In genomic region chr15:56913241-56913640, GRCh38 we compare ENCODE assay signal across 15 cellular contexts.
"Had no signal": no experiment of that assay in that cellular context is flagged by ENCODE, and none has a peak within 500 bp of the region (broad histone marks: within the 10 kb centered on the region; RNA-seq: fewer than 3 reads in every experiment).

No MANE protein-coding gene starts in this region.

- H3K27me3 ChIP-seq: upper lobe of left lung had no signal

- H3K4me3 Mint-ChIP-seq: activated CD8-positive, alpha-beta T cell treated with anti-CD3 and anti-CD28 coated beads for 36 hours; activated T-helper 1 cell treated with anti-CD3 and anti-CD28 coated beads, Interleukin-12 subunit alpha, Interleukin-12 subunit beta, Interleukin-2, Interleukin-4 antibody, amounts not matched to agents 30 ng/mL and 10 ng/mL and 1 ng/mL, durations not matched to agents 14 hours and 24 hours and 36 hours; endodermal cell; natural killer cell had no signal

- H3K27ac Mint-ChIP-seq: activated CD8-positive, alpha-beta T cell treated with anti-CD3 and anti-CD28 coated beads for 36 hours; activated T-helper 1 cell treated with anti-CD3 and anti-CD28 coated beads, Interleukin-12 subunit alpha, Interleukin-12 subunit beta, Interleukin-2, Interleukin-4 antibody, amounts not matched to agents 30 ng/mL and 10 ng/mL and 1 ng/mL, durations not matched to agents 14 hours and 24 hours and 36 hours; endodermal cell; natural killer cell had no signal

- H3K27ac ChIP-seq: upper lobe of left lung had no signal

- H3K36me3 ChIP-seq: upper lobe of left lung had no signal

- H3K36me3 Mint-ChIP-seq: natural killer cell had no signal

- H3K9me3 Mint-ChIP-seq: activated CD8-positive, alpha-beta T cell treated with anti-CD3 and anti-CD28 coated beads for 36 hours; activated T-helper 1 cell treated with anti-CD3 and anti-CD28 coated beads, Interleukin-12 subunit alpha, Interleukin-12 subunit beta, Interleukin-2, Interleukin-4 antibody, amounts not matched to agents 30 ng/mL and 10 ng/mL and 1 ng/mL, durations not matched to agents 14 hours and 24 hours and 36 hours; natural killer cell had no signal

- H3K27me3 Mint-ChIP-seq: activated CD8-positive, alpha-beta T cell treated with anti-CD3 and anti-CD28 coated beads for 36 hours had no signal

- ATAC-seq: activated CD8-positive, alpha-beta T cell treated with anti-CD3 and anti-CD28 coated beads for 36 hours; left cardiac atrium; natural killer cell had no signal

- H3K9me3 ChIP-seq: upper lobe of left lung had no signal

- H3K4me3 ChIP-seq: upper lobe of left lung had no signal

- DNase-seq: activated CD4-positive, alpha-beta T cell treated with anti-CD3 and anti-CD28 coated beads for 4 hours; activated CD8-positive, alpha-beta memory T cell treated with anti-CD3 and anti-CD28 coated beads, Interleukin-2, amount 50 U/mL, for 4 hours; activated CD8-positive, alpha-beta T cell treated with anti-CD3 and anti-CD28 coated beads for 36 hours; activated naive CD4-positive, alpha-beta T cell; central memory CD4-positive, alpha-beta T cell; endodermal cell; foreskin fibroblast; glutamatergic neuron; left cardiac atrium; mammary epithelial cell; natural killer cell; stimulated activated CD4-positive, alpha-beta T cell treated with anti-CD3 and anti-CD28 coated beads, Interleukin-2, amount 100 ng/mL, for 48 hours; stimulated activated naive CD4-positive, alpha-beta T cell treated with Interleukin-2 at 50 U/mL for 16 hours; upper lobe of left lung had no signal
